ENCODE assay signal across 31 cellular contexts in the genomic region with DNA sequence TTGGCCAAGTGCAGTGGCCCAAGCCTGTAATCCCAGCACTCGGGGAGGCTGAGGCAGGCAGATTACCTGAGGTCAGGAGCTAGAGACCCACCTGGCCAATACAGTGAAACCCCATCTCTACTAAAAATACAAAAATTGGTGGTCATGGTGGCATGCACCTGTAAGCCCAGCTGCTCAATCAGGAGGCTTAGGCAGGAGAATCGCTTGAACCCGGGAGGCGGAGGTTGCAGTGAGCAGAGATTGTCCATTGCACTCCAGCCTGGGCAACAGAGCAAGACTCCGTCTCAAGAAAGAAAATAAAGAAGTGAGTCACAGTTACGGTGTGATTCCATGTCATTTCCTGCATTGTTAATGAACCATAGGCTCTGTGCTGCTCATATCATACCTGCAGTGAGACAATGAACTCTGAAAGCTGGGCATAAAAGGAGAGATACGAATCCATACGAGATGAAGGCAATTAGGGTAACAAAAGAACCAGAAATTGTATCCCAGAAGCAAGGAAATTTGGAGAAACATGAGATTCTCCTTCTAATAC. TPM values are rescaled to one million over a fixed set of nuclear protein-coding genes. Genes with fewer than 3 reads are reported as not detected.
DNase-seq lines count a peak whose midpoint lies in the region; ATAC-seq and TF ChIP-seq lines count a peak whose summit lies in the region.
"Had no signal": no experiment of that assay in that cellular context is flagged by ENCODE, and none has a peak within 500 bp of the region (broad histone marks: within the 10 kb centered on the region; RNA-seq: fewer than 3 reads in every experiment).

No MANE protein-coding gene starts in this region.

- no peaks in the 10 kb centered on the region for H3K27me3 ChIP-seq in KMS-11 (ENCODE audit: insufficient read depth, low read depth)
- H3K27me3 ChIP-seq: BE2C, right lobe of liver, spleen, transverse colon had no signal

- peaks cover 13 to 30% of the 10 kb centered on the region in 2 donors for H3K36me3 Mint-ChIP-seq in activated T-cell treated with anti-CD3 and anti-CD28 coated beads, Interleukin-2, amount 50 U/mL, for 72 hours (ENCODE audit: insufficient read depth in 2 of 2)
- peaks cover 3% of the 10 kb centered on the region for H3K36me3 Mint-ChIP-seq in activated T-cell treated with anti-CD3 and anti-CD28 coated beads, Interleukin-2, amount 50 U/mL, for 4 hours (ENCODE audit: insufficient read depth)
- H3K36me3 Mint-ChIP-seq in activated naive CD8-positive, alpha-beta T cell treated with anti-CD3 and anti-CD28 coated beads, Interleukin-2, amount 50 U/mL, for 24 hours (ENCODE audit: low read depth), result peaks cover 17% of the 10 kb centered on the region
- H3K36me3 Mint-ChIP-seq in natural killer cell, result no peaks in the 10 kb centered on the region

- peak overlapping the region; percentile 29 to 69 for H3K4me3 Mint-ChIP-seq in activated T-cell treated with anti-CD3 and anti-CD28 coated beads, Interleukin-2, amount 50 U/mL, for 72 hours
- no peak overlapping the region for H3K4me3 Mint-ChIP-seq in activated T-cell treated with anti-CD3 and anti-CD28 coated beads, Interleukin-2, amount 50 U/mL, for 4 hours
- no peak overlapping the region for H3K4me3 Mint-ChIP-seq in activated naive CD8-positive, alpha-beta T cell treated with anti-CD3 and anti-CD28 coated beads, Interleukin-2, amount 50 U/mL, for 24 hours
- no peak overlapping the region for H3K4me3 Mint-ChIP-seq in natural killer cell
- H3K4me3 Mint-ChIP-seq: CD8-positive, alpha-beta T cell had no signal

- H3K27ac Mint-ChIP-seq in activated T-cell treated with anti-CD3 and anti-CD28 coated beads, Interleukin-2, amount 50 U/mL, for 72 hours, result peak overlapping the region; percentile 68
- peak overlapping the region; percentile 2 for H3K27ac Mint-ChIP-seq in activated naive CD8-positive, alpha-beta T cell treated with anti-CD3 and anti-CD28 coated beads, Interleukin-2, amount 50 U/mL, for 24 hours
- H3K27ac Mint-ChIP-seq in natural killer cell, result peak overlapping the region; percentile 79 to 82

- H3K79me2 ChIP-seq in KMS-11 (ENCODE audit: insufficient read depth, low read depth), result no peaks in the 10 kb centered on the region

- DNase-seq in activated T-cell treated with anti-CD3 and anti-CD28 coated beads, Interleukin-2, amount 50 U/mL, for 72 hours, result no peak
- DNase-seq in activated T-cell treated with anti-CD3 and anti-CD28 coated beads, Interleukin-2, amount 50 U/mL, for 4 hours, result no peak
- DNase-seq in activated naive CD8-positive, alpha-beta T cell treated with anti-CD3 and anti-CD28 coated beads, Interleukin-2, amount 50 U/mL, for 24 hours, result no peak
- DNase-seq in natural killer cell (no peak), NCI-H1048 (lab: John Stamatoyannopoulos, UW) (no peak), COR-L47 (lab: John Stamatoyannopoulos, UW) (no peak)
- DNase-seq: activated CD4-positive, alpha-beta T cell treated with anti-CD3 and anti-CD28 coated beads, Interleukin-2, amount 50 U/mL, for 1 hour; BE2C; CD8-positive, alpha-beta T cell; central memory CD4-positive, alpha-beta T cell; dermis blood vessel endothelial cell; DMS153; Karpas-422; left ventricle myocardium superior; mesendoderm; NCI-H1436; NCI-H2081 treated with DMSO at 0.1 percent for 48 hours; NCI-H446 treated with DMSO at 0.1 percent for 48 hours; right lobe of liver; spleen; stimulated activated CD4-positive, alpha-beta T cell treated with anti-CD3 and anti-CD28 coated beads, Interleukin-2, amount 100 ng/mL, for 24 hours; stimulated activated CD8-positive, alpha-beta memory T cell treated with anti-CD3 and anti-CD28 coated beads, Interleukin-4, amount 100 ng/mL, for 48 hours; SW 1271; T1000; transverse colon had no signal

- H3K27me3 Mint-ChIP-seq in activated T-cell treated with anti-CD3 and anti-CD28 coated beads, Interleukin-2, amount 50 U/mL, for 72 hours (ENCODE audit: low read depth), result no peaks in the 10 kb centered on the region
- H3K27me3 Mint-ChIP-seq in activated T-cell treated with anti-CD3 and anti-CD28 coated beads, Interleukin-2, amount 50 U/mL, for 4 hours (ENCODE audit: low read depth), result no peaks in the 10 kb centered on the region
- no peaks in the 10 kb centered on the region for H3K27me3 Mint-ChIP-seq in activated naive CD8-positive, alpha-beta T cell treated with anti-CD3 and anti-CD28 coated beads, Interleukin-2, amount 50 U/mL, for 24 hours
- H3K27me3 Mint-ChIP-seq in natural killer cell (ENCODE audit: low read depth in 2 of 2), result no peaks in the 10 kb centered on the region

- H3K4me1 Mint-ChIP-seq in activated T-cell treated with anti-CD3 and anti-CD28 coated beads, Interleukin-2, amount 50 U/mL, for 72 hours (ENCODE audit: low read depth), result peaks cover 77% of the 10 kb centered on the region
- H3K4me1 Mint-ChIP-seq in activated T-cell treated with anti-CD3 and anti-CD28 coated beads, Interleukin-2, amount 50 U/mL, for 4 hours (ENCODE audit: low read depth), result peaks cover 67% of the 10 kb centered on the region
- peaks cover 70% of the 10 kb centered on the region for H3K4me1 Mint-ChIP-seq in activated naive CD8-positive, alpha-beta T cell treated with anti-CD3 and anti-CD28 coated beads, Interleukin-2, amount 50 U/mL, for 24 hours
- peaks cover 72 to 81% of the 10 kb centered on the region in 2 donors for H3K4me1 Mint-ChIP-seq in natural killer cell

- no peak overlapping the region for H3K9ac ChIP-seq in KMS-11

- H2AFZ ChIP-seq in KMS-11 (ENCODE audit: low read depth), result no peak overlapping the region

- H3K4me1 ChIP-seq in KMS-11 (ENCODE audit: low read depth, poor library complexity, severe bottlenecking), result peaks cover 90% of the 10 kb centered on the region
- H3K4me1 ChIP-seq: BE2C, right lobe of liver had no signal

- H3K36me3 ChIP-seq in KMS-11 (ENCODE audit: insufficient read depth), result no peaks in the 10 kb centered on the region
- H3K36me3 ChIP-seq: BE2C, right lobe of liver, spleen, transverse colon had no signal

- intact Hi-C loops in natural killer cell (cut with micrococcal nuclease), result no loop called here

- H3K4me3 ChIP-seq in KMS-11 (IDR thresholded peaks at IDR 0.05; ENCODE audit: insufficient read depth, low read depth, low read length), result no peak overlapping the region
- H3K4me3 ChIP-seq: right lobe of liver, spleen, transverse colon had no signal

- H4K20me1 ChIP-seq in KMS-11 (ENCODE audit: insufficient read depth), result no peaks in the 10 kb centered on the region

- no peak for ATAC-seq in activated T-cell treated with anti-CD3 and anti-CD28 coated beads, Interleukin-2, amount 50 U/mL, for 72 hours (replicated peaks in 1 of 2)
- no peak for ATAC-seq in activated T-cell treated with anti-CD3 and anti-CD28 coated beads, Interleukin-2, amount 50 U/mL, for 4 hours
- ATAC-seq in activated naive CD8-positive, alpha-beta T cell treated with anti-CD3 and anti-CD28 coated beads, Interleukin-2, amount 50 U/mL, for 24 hours, result no peak
- ATAC-seq in natural killer cell (no peak), GM18498 (IDR thresholded peaks at IDR 0.05; ENCODE audit: unreplicated experiment) (no peak)
- ATAC-seq: CD8-positive, alpha-beta T cell; esophagus mucosa; HepG2; left ventricle myocardium superior; right lobe of liver had no signal

- peak overlapping the region; percentile 43; the same call in 1 of the 2 replicates for H3K4me2 ChIP-seq in KMS-11

- TF ChIP-seq CTCF in KMS-11 (conservative IDR thresholded peaks at IDR 0.05; ENCODE audit: low read depth, low read length) (no peak), natural killer cell (IDR thresholded peaks at IDR 0.05) (no peak)

- H3K27ac ChIP-seq in KMS-11, result no peak overlapping the region
- H3K27ac ChIP-seq: right lobe of liver, spleen, transverse colon, VCaP had no signal

- H3K9me3 Mint-ChIP-seq in activated T-cell treated with anti-CD3 and anti-CD28 coated beads, Interleukin-2, amount 50 U/mL, for 72 hours, result no peaks in the 10 kb centered on the region
- peaks cover 3% of the 10 kb centered on the region for H3K9me3 Mint-ChIP-seq in activated T-cell treated with anti-CD3 and anti-CD28 coated beads, Interleukin-2, amount 50 U/mL, for 4 hours
- peaks cover 11% of the 10 kb centered on the region for H3K9me3 Mint-ChIP-seq in activated naive CD8-positive, alpha-beta T cell treated with anti-CD3 and anti-CD28 coated beads, Interleukin-2, amount 50 U/mL, for 24 hours
- H3K9me3 Mint-ChIP-seq in natural killer cell, result peaks cover 0 to 3% of the 10 kb centered on the region in 2 donors

RNA-seq across cellular contexts. Expression of a gene that starts 44.6 kb away (rescaled TPM):
- 10 to 100 TPM in 1 of 2 donors, 1 to 10 TPM in 1; 7.3 to 10.6 TPM for total RNA-seq in activated T-cell treated with anti-CD3 and anti-CD28 coated beads, Interleukin-2, amount 50 U/mL, for 72 hours
- total RNA-seq in activated T-cell treated with anti-CD3 and anti-CD28 coated beads, Interleukin-2, amount 50 U/mL, for 4 hours, result 1 to 10 TPM in 2 of 3 donors, under 1 TPM in 1; 0.52 to 1.4 (median 1.2) TPM
- 1 to 10 TPM; 2.6 to 3.6 (median 3.0) TPM for total RNA-seq in natural killer cell
- total RNA-seq: dermis blood vessel endothelial cell, fibroblast of villous mesenchyme, HepG2, left ventricle myocardium superior had no signal

Comparison
In these comparisons a context has a peak if more than half of its experiments do, and no peak if none do; other contexts are left out.
1. H3K4me3 Mint-ChIP-seq: peak in activated T-cell treated with anti-CD3 and anti-CD28 coated beads, Interleukin-2, amount 50 U/mL, for 72 hours (2 of 2); none in activated T-cell treated with anti-CD3 and anti-CD28 coated beads, Interleukin-2, amount 50 U/mL, for 4 hours (single experiment), activated naive CD8-positive, alpha-beta T cell treated with anti-CD3 and anti-CD28 coated beads, Interleukin-2, amount 50 U/mL, for 24 hours (single experiment) and natural killer cell (single experiment).
2. H3K27ac Mint-ChIP-seq: peak in every context shown above with its lines; median percentile 80 in natural killer cell; 68 in activated T-cell treated with anti-CD3 and anti-CD28 coated beads, Interleukin-2, amount 50 U/mL, for 72 hours; 2 in activated naive CD8-positive, alpha-beta T cell treated with anti-CD3 and anti-CD28 coated beads, Interleukin-2, amount 50 U/mL, for 24 hours.